Comparison of ENCODE assay signal across 32 cellular contexts in the genomic region with DNA sequence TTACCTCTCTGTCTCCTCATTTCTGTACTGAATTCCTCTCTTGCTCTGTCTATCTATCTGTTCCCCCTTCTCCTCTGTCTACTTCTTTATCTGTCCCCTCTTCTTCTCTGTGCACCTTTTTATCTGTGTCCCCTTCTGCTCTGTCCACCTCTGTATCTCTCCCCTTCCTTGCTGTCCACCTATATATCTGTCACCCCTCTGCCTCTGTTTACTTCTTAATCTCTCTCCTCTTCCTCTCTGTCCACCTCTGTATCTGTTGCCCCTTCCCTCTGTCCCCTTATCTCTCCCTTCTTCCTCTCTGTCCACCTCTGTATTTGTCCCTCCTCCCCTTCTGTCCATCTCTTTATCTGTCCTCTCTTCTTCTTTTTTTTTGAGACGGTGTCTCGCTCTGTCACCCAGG. TPM values are rescaled to one million over a fixed set of nuclear protein-coding genes. Genes with fewer than 3 reads are reported as not detected.
"Had no signal": no experiment of that assay in that cellular context is flagged by ENCODE, and none has a peak within 500 bp of the region (broad histone marks: within the 10 kb centered on the region; RNA-seq: fewer than 3 reads in every experiment).

No MANE protein-coding gene starts in this region.

- H3K27me3 Mint-ChIP-seq: activated B cell treated with CpG ODN at 0.5 μM for 24 hours; activated CD4-positive, alpha-beta memory T cell treated with anti-CD3 and anti-CD28 coated beads for 36 hours had no signal

- H3K4me3 ChIP-seq: adrenal gland, body of pancreas, breast epithelium, SJCRH30, SK-N-MC had no signal

- H3K9me3 Mint-ChIP-seq: activated B cell treated with CpG ODN at 0.5 μM for 24 hours; activated CD4-positive, alpha-beta memory T cell treated with anti-CD3 and anti-CD28 coated beads for 36 hours had no signal

- H3K4me1 Mint-ChIP-seq: activated B cell treated with CpG ODN at 0.5 μM for 24 hours had no signal

- H3K9me3 ChIP-seq: adrenal gland, body of pancreas, breast epithelium, SJCRH30 had no signal

- DNase-seq: activated B cell treated with CpG ODN at 0.5 μM for 24 hours; activated CD4-positive, alpha-beta memory T cell treated with anti-CD3 and anti-CD28 coated beads for 36 hours; activated CD4-positive, alpha-beta T cell treated with anti-CD3 and anti-CD28 coated beads for 4 hours; activated CD4-positive, alpha-beta T cell treated with anti-CD3 and anti-CD28 coated beads, Interleukin-2, amount 50 U/mL, for 1 hour; activated CD4-positive, CD25-positive, alpha-beta regulatory T cell treated with anti-CD3 and anti-CD28 coated beads, Interleukin-2, amount 50 U/mL, for 72 hours; activated CD8-positive, alpha-beta memory T cell treated with anti-CD3 and anti-CD28 coated beads, Interleukin-2, amount 50 U/mL, for 4 hours; activated gamma-delta T cell treated with Interleukin-2 at 50 U/mL for 16 hours; activated T-cell treated with anti-CD3 and anti-CD28 coated beads for 4 hours; activated T-cell treated with anti-CD3 and anti-CD28 coated beads, Interleukin-2, amount 50 U/mL, for 48 hours; adrenal gland; body of pancreas; cerebellar nuclear complex; Karpas-422; KBM-7; NCI-H1048; NCI-H1105 treated with DMSO at 0.1 percent for 48 hours; NCI-H1436; NCI-H1694; NCI-H1930; NCI-H2081 treated with DMSO at 0.1 percent for 48 hours; NCI-H345; NCI-H524 treated with DMSO at 0.1 percent for 48 hours; SHP77; SJCRH30; T-helper 9 cell had no signal

- H3K36me3 ChIP-seq: breast epithelium, SJCRH30 had no signal

- H3K4me1 ChIP-seq: adrenal gland, body of pancreas, breast epithelium, SJCRH30 had no signal

- H3K4me3 Mint-ChIP-seq: activated B cell treated with CpG ODN at 0.5 μM for 24 hours; activated CD4-positive, alpha-beta memory T cell treated with anti-CD3 and anti-CD28 coated beads for 36 hours had no signal

- ATAC-seq: body of pancreas, Panc1 had no signal

- H3K27me3 ChIP-seq: adrenal gland, body of pancreas, SJCRH30 had no signal

- H3K27ac Mint-ChIP-seq: activated B cell treated with CpG ODN at 0.5 μM for 24 hours; activated CD4-positive, alpha-beta memory T cell treated with anti-CD3 and anti-CD28 coated beads for 36 hours had no signal

- H3K27ac ChIP-seq: adrenal gland, body of pancreas, breast epithelium, SJCRH30, SK-N-MC, VCaP had no signal

RNA-seq across cellular contexts. Expression of a gene that starts 11.1 kb away (rescaled TPM):
- total RNA-seq: astrocyte, MCF 10A, RPMI7951, SJCRH30 had no signal

RNA-seq across cellular contexts. Expression of a gene that starts 20.3 kb away (rescaled TPM):
- total RNA-seq: body of pancreas, RPMI7951, SJCRH30 had no signal
